19 cellular contexts compared by ENCODE assay signal in the genomic region with DNA sequence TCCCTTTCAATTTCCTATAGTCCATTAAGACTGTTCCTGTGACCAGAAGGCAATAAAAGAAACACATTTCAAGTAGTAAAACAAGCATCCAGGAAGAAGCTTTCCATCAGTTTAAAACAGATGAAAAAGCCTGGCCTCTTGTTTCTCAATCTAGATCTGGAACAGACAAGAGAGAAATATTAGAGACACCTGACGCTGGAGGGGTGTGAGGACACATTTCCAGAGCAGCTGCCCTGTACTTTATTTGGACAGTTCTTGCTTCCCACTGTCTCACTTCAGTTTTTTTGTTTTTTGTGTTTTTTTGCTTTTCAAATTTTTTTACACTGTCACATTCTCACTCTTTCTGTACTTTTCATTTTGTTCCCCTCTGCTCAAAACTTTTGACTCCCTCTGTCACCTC. TPM values are rescaled to one million over a fixed set of nuclear protein-coding genes. Genes with fewer than 3 reads are reported as not detected.
A peak's percentile ranks its signal among the peaks of the same experiment; 100 is the strongest.
DNase-seq lines count a peak whose midpoint lies in the region; ATAC-seq and TF ChIP-seq lines count a peak whose summit lies in the region.
"Had no signal": no experiment of that assay in that cellular context is flagged by ENCODE, and none has a peak within 500 bp of the region (broad histone marks: within the 10 kb centered on the region; RNA-seq: fewer than 3 reads in every experiment).

No MANE protein-coding gene starts in this region.

- no peak overlapping the region for H3K23ac ChIP-seq in neuronal stem cell (ENCODE audit: low read depth, low read length, poor library complexity)

- no peak overlapping the region for H3K18ac ChIP-seq in neuronal stem cell (ENCODE audit: low read length)

- no peak overlapping the region for H2BK5ac ChIP-seq in neuronal stem cell (ENCODE audit: low read length)

- intact Hi-C loops in left colon (cut with DNase I, micrococcal nuclease), result no loop called here

- no peak overlapping the region for H4K8ac ChIP-seq in neuronal stem cell (ENCODE audit: low read depth, low read length)

- H2BK120ac ChIP-seq in neuronal stem cell (ENCODE audit: low read depth, low read length), result no peak overlapping the region

- no peaks in the 10 kb centered on the region for H3K79me2 ChIP-seq in Loucy (ENCODE audit: insufficient read depth, low read length)

- no peaks in the 10 kb centered on the region for H3K79me1 ChIP-seq in neuronal stem cell (ENCODE audit: low read depth, low read length)

- no peak for TF ChIP-seq CTCF in Loucy (conservative IDR thresholded peaks at IDR 0.05; ENCODE audit: low read length)
- TF ChIP-seq CTCF in foreskin keratinocyte (conservative IDR thresholded peaks at IDR 0.05), result no peak

- H3K9me3 ChIP-seq in Loucy (ENCODE audit: insufficient read depth, low read depth, low read length) (no peaks in the 10 kb centered on the region), neuronal stem cell (replicated peaks in 1 of 2; ENCODE audit: control insufficient read depth in 2 of 2, insufficient read depth in 1 of 2, low read depth in 1 of 2, low read length in 2 of 2) (peaks cover 2 to 11% of the 10 kb centered on the region in 2 donors)
- H3K9me3 ChIP-seq: BE2C had no signal

- no peak overlapping the region for H2BK15ac ChIP-seq in neuronal stem cell (ENCODE audit: low read length)

- no peak overlapping the region for H3K27ac ChIP-seq in neuronal stem cell (replicated peaks; ENCODE audit: low read length)
- H3K27ac ChIP-seq in foreskin keratinocyte, result no peak overlapping the region

- H3K36me3 ChIP-seq in Loucy (ENCODE audit: insufficient read depth, low read length) (no peaks in the 10 kb centered on the region), neuronal stem cell (replicated peaks in 1 of 2; ENCODE audit: control insufficient read depth in 2 of 2, insufficient read depth in 2 of 2, low read length in 2 of 2) (no peaks in the 10 kb centered on the region)
- H3K36me3 ChIP-seq: BE2C had no signal

- CTCF ChIA-PET in activated naive CD4-positive, alpha-beta T cell treated with anti-CD3 and anti-CD28 coated beads, Interleukin-2, amount 10 ng/mL, durations not matched to agents 7 days and 5 days (lab: Charles Lee), result no interaction called here

- H3K27ac Mint-ChIP-seq in activated naive CD4-positive, alpha-beta T cell treated with anti-CD3 and anti-CD28 coated beads, Interleukin-2, amount 10 ng/mL, durations not matched to agents 7 days and 5 days, result no peak overlapping the region
- H3K27ac Mint-ChIP-seq: CD4-positive, CD25-positive, alpha-beta regulatory T cell; CD8-positive, alpha-beta memory T cell; GM23338; HFFc6; IgD-negative memory B cell had no signal

- no CpG with 5 or more reads among the region's 1 CpG for WGBS in neuronal stem cell (ENCODE audit: extremely low coverage in 2 of 2, insufficient read length in 2 of 2, insufficient replicate concordance in 1 of 2), 2 donors

- no peak overlapping the region for H3K4me3 Mint-ChIP-seq in activated naive CD4-positive, alpha-beta T cell treated with anti-CD3 and anti-CD28 coated beads, Interleukin-2, amount 10 ng/mL, durations not matched to agents 7 days and 5 days
- H3K4me3 Mint-ChIP-seq: CD4-positive, CD25-positive, alpha-beta regulatory T cell; CD8-positive, alpha-beta memory T cell; GM23338; HFFc6; IgD-negative memory B cell had no signal

- ATAC-seq in left colon, result peak; percentile 36
- no peak for ATAC-seq in foreskin keratinocyte
- ATAC-seq: GM23338, HCT116, HepG2 had no signal

- H3K4me2 ChIP-seq in Loucy (ENCODE audit: low read depth, low read length, poor library complexity, severe bottlenecking) (peak overlapping the region; percentile 22), neuronal stem cell (ENCODE audit: insufficient read depth, low read length, poor library complexity, severe bottlenecking) (no peak overlapping the region)
- H3K4me2 ChIP-seq: GM23338 had no signal

- H3K9me3 Mint-ChIP-seq in activated naive CD4-positive, alpha-beta T cell treated with anti-CD3 and anti-CD28 coated beads, Interleukin-2, amount 10 ng/mL, durations not matched to agents 7 days and 5 days, result peaks cover 7% of the 10 kb centered on the region

- H3K4ac ChIP-seq in neuronal stem cell (ENCODE audit: low read length), result no peak overlapping the region

- no peak overlapping the region for H2AK5ac ChIP-seq in neuronal stem cell (ENCODE audit: low read depth, low read length)

- H4K91ac ChIP-seq in neuronal stem cell (ENCODE audit: low read depth, low read length, poor library complexity), result no peak overlapping the region

- H3K9ac ChIP-seq in Loucy (ENCODE audit: low read depth, low read length, poor library complexity, severe bottlenecking), result no peak overlapping the region
- H3K9ac ChIP-seq in neuronal stem cell (ENCODE audit: low read depth, low read length, poor library complexity), result no peak overlapping the region

- H3K27me3 Mint-ChIP-seq in activated naive CD4-positive, alpha-beta T cell treated with anti-CD3 and anti-CD28 coated beads, Interleukin-2, amount 10 ng/mL, durations not matched to agents 7 days and 5 days, result no peaks in the 10 kb centered on the region

- no peak overlapping the region for H2BK12ac ChIP-seq in neuronal stem cell (ENCODE audit: low read length)

- no peak overlapping the region for H3K4me3 ChIP-seq in Loucy (ENCODE audit: low read length, poor library complexity, severe bottlenecking)
- no peak overlapping the region for H3K4me3 ChIP-seq in neuronal stem cell (ENCODE audit: low read length in 2 of 2)
- H3K4me3 ChIP-seq: GM23338 had no signal

- H4K20me1 ChIP-seq in Loucy (ENCODE audit: insufficient read depth, low read length, poor library complexity, severe bottlenecking), result no peaks in the 10 kb centered on the region

- peaks cover 8% of the 10 kb centered on the region for H3K4me1 Mint-ChIP-seq in activated naive CD4-positive, alpha-beta T cell treated with anti-CD3 and anti-CD28 coated beads, Interleukin-2, amount 10 ng/mL, durations not matched to agents 7 days and 5 days

- no peaks in the 10 kb centered on the region for H3K27me3 ChIP-seq in Loucy (ENCODE audit: insufficient read depth, low read length, poor library complexity, severe bottlenecking)
- no peaks in the 10 kb centered on the region for H3K27me3 ChIP-seq in neuronal stem cell (ENCODE audit: control insufficient read depth in 3 of 3, insufficient read depth in 3 of 3, low read depth in 1 of 3, low read length in 3 of 3)
- H3K27me3 ChIP-seq in foreskin keratinocyte, result peaks cover 47% of the 10 kb centered on the region
- H3K27me3 ChIP-seq: BE2C had no signal

- H3K4me1 ChIP-seq in Loucy (ENCODE audit: insufficient read depth, low read length, poor library complexity, severe bottlenecking) (peaks cover 32% of the 10 kb centered on the region), neuronal stem cell (ENCODE audit: control insufficient read depth in 2 of 2, insufficient read depth in 1 of 2, low read depth in 1 of 2, low read length in 2 of 2) (peaks cover 0 to 3% of the 10 kb centered on the region in 2 donors), foreskin keratinocyte (no peaks in the 10 kb centered on the region)
- H3K4me1 ChIP-seq: BE2C, Caco-2 had no signal

- H2AFZ ChIP-seq in Loucy (ENCODE audit: low read length) (peak overlapping the region; percentile 80), neuronal stem cell (ENCODE audit: low read length) (peak overlapping the region; percentile 36)
- H2AFZ ChIP-seq: GM23338 had no signal

- DNase-seq in left colon (no peak), neuronal stem cell (ENCODE audit: low spot score) (no peak), NCI-H226 (no peak), RPMI8226 (no peak), foreskin keratinocyte (no peak)
- no peak for DNase-seq in activated naive CD4-positive, alpha-beta T cell treated with anti-CD3 and anti-CD28 coated beads, Interleukin-2, amount 10 ng/mL, durations not matched to agents 7 days and 5 days
- DNase-seq: ACHN; BE2C; C1 segment of cervical spinal cord; Caco-2; CD4-positive, CD25-positive, alpha-beta regulatory T cell; CD8-positive, alpha-beta memory T cell; H7; HFFc6 had no signal

- H3K14ac ChIP-seq in neuronal stem cell (ENCODE audit: low read length), result no peak overlapping the region

- H3K9me2 ChIP-seq in Loucy (replicated peaks; ENCODE audit: low read depth, low read length), result no peaks in the 10 kb centered on the region

- H3K36me3 Mint-ChIP-seq in activated naive CD4-positive, alpha-beta T cell treated with anti-CD3 and anti-CD28 coated beads, Interleukin-2, amount 10 ng/mL, durations not matched to agents 7 days and 5 days, result no peaks in the 10 kb centered on the region
- H3K36me3 Mint-ChIP-seq: CD4-positive, CD25-positive, alpha-beta regulatory T cell had no signal

- H3F3A ChIP-seq in Loucy (ENCODE audit: low read depth), result no peaks in the 10 kb centered on the region

RNA-seq across cellular contexts. Expression of gene PRRC1, which starts 54.3 kb away (rescaled TPM):
- total RNA-seq in left colon (10 to 100 TPM; 65.4 to 77.7 TPM), foreskin keratinocyte (45.2 and 55.1 TPM in 2 replicates)
- polyA plus RNA-seq in neuronal stem cell (2013, experiment 1 of 2), result 51.5 TPM
- polyA plus RNA-seq in neuronal stem cell (2013, experiment 2 of 2), result 48.9 TPM
- polyA plus RNA-seq in foreskin keratinocyte, result 21.4 and 22.1 TPM in 2 replicates
